8 cellular contexts compared by ENCODE assay signal in the genomic region with DNA sequence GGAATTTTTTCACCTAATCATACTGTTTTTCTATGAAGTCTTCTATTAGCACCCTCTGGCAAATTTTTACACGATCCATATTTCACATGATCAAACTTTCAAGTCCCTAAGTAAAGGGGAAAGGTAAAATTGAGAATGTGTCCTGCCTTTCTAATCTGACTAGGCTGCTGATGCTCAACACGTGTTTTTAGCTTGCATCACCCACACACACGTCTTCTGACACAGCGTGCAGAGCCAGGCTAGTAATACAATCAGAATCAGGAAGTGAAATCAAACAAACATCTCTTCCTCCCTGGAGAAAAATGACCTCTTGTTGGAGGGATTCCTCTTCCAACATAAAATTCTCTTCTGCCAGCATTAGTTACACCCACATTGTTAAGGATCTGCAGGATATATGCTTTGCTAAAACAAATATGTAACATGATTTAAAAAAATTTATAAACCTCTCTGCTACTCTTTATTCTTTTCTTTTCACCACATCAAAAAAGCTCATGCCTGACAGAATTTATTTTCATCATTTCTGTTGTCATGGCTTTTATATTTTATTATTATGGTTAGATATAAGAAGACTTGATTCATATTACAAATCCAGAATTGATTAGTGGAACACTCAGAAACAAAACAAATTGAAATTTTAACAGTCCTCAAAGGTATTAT.
DNase-seq lines count a peak whose midpoint lies in the region; ATAC-seq and TF ChIP-seq lines count a peak whose summit lies in the region.

No MANE protein-coding gene starts in this region.

- no peaks in the 10 kb centered on the region for H3K27me3 ChIP-seq in CD8-positive, alpha-beta T cell (ENCODE audit: insufficient read depth, low read length)
- H3K27me3 ChIP-seq in HCT116 (ENCODE audit: insufficient read depth, low read length): no peaks in the 10 kb centered on the region
- no peaks in the 10 kb centered on the region for H3K27me3 ChIP-seq in Panc1 (ENCODE audit: control insufficient read depth, insufficient read depth, low read length)

- peak in 4 of 7 experiments; percentile 9 to 49 (median 20) for DNase-seq in CD8-positive, alpha-beta T cell
- DNase-seq in HCT116 (ENCODE audit: low read depth, low spot score) (peak; percentile 61), Panc1 (ENCODE audit: low read depth, low spot score) (no peak), astrocyte of the hippocampus (ENCODE audit: low read depth, low spot score) (peak; percentile 60), left kidney (ENCODE audit: low read depth, low spot score) (peak; percentile 24), epidermal melanocyte (ENCODE audit: insufficient read length, low spot score) (no peak), islet precursor cell (no peak)
- DNase-seq in stimulated activated naive B cell treated with anti-CD40 and anti-IgM and Interleukin-4, amounts not matched to agents 10 μg/mL and 1 μg/mL and 100 μg/mL, for 72 hours: no peak

- no peak overlapping the region for H3K27ac ChIP-seq in CD8-positive, alpha-beta T cell (ENCODE audit: low read depth, low read length)
- H3K27ac ChIP-seq in HCT116 (ENCODE audit: low read depth, low read length): no peak overlapping the region
- H3K27ac ChIP-seq in Panc1 (ENCODE audit: low read length): peak overlapping the region; percentile 31; the same call in 1 of the 2 replicates

- BruUV-seq in HCT116 (replicated peaks; lab: Mats Ljungman, UMichigan) (TSS peak; percentile 95), Panc1 (replicated peaks; lab: Mats Ljungman, UMichigan) (no TSS peak)

- no peaks in the 10 kb centered on the region for H3K36me3 Mint-ChIP-seq in CD8-positive, alpha-beta T cell
- H3K36me3 Mint-ChIP-seq in stimulated activated naive B cell treated with anti-CD40 and anti-IgM and Interleukin-4, amounts not matched to agents 10 μg/mL and 1 μg/mL and 100 μg/mL, for 72 hours: no peaks in the 10 kb centered on the region

- RAD21 ChIA-PET in HCT116 (lab: Charles Lee; ENCODE audit: low non-redundant PET in 1 of 2, low total read pairs in 2 of 2, uncharacterized antibody in 2 of 2, unreplicated experiment in 2 of 2): interaction anchor here in 1 of 2 experiments (1.1 kb wide), 1 partner anchor 242 kb away, joined by 3 read pairs; no protein-coding TSS in a partner anchor

- H3K9me3 ChIP-seq in CD8-positive, alpha-beta T cell (ENCODE audit: low read length): no peaks in the 10 kb centered on the region
- H3K9me3 ChIP-seq in HCT116 (ENCODE audit: control insufficient read depth in 1 of 2, insufficient read depth in 1 of 2, low read depth in 1 of 2, low read length in 2 of 2) (no peaks in the 10 kb centered on the region), Panc1 (ENCODE audit: control insufficient read depth, insufficient read depth, low read depth, low read length) (no peaks in the 10 kb centered on the region)

- H3K9ac ChIP-seq in HCT116 (ENCODE audit: low read length): peak overlapping the region; percentile 30; the same call in 1 of the 2 replicates

- TF ChIP-seq CTCF in CD8-positive, alpha-beta T cell (IDR thresholded peaks at IDR 0.05): no peak
- no peak for TF ChIP-seq CTCF in HCT116 (IDR thresholded peaks at IDR 0.05 in 2 of 3, conservative IDR thresholded peaks at IDR 0.05 in 1 of 3; ENCODE audit: borderline replicate concordance in 1 of 3, insufficient read depth in 1 of 3, low read depth in 2 of 3, low read length in 2 of 3)
- no peak for TF ChIP-seq CTCF in Panc1 (IDR thresholded peaks at IDR 0.05)

- intact Hi-C loops in CD8-positive, alpha-beta T cell (cut with DNase I, micrococcal nuclease): no loop called here
- intact Hi-C loops in HCT116 (cut with micrococcal nuclease): no loop called here
- intact Hi-C loops in Panc1 (cut with micrococcal nuclease; ENCODE audit: unreplicated experiment): no loop called here

- no peaks in the 10 kb centered on the region for H4K20me1 ChIP-seq in HCT116 (ENCODE audit: insufficient read depth)

- no peak overlapping the region for H3K4me3 ChIP-seq in CD8-positive, alpha-beta T cell (ENCODE audit: low read depth, low read length)
- H3K4me3 ChIP-seq in HCT116 (replicated peaks in 1 of 2; ENCODE audit: low read depth in 1 of 2, low read length in 2 of 2) (no peak overlapping the region), Panc1 (ENCODE audit: low read depth in 2 of 2, low read length in 2 of 2) (no peak overlapping the region)

- no peaks in the 10 kb centered on the region for H3K79me2 ChIP-seq in HCT116 (ENCODE audit: insufficient read depth, low read length)

- no peaks in the 10 kb centered on the region for H3K9me2 ChIP-seq in HCT116 (ENCODE audit: insufficient read depth)

- CTCF ChIA-PET in CD8-positive, alpha-beta T cell (lab: Charles Lee): interaction anchor here (1.0 to 1.9 kb wide), 6 partner anchors 9 to 249 kb away, joined by 3 to 5 read pairs (median 4); no protein-coding TSS in a partner anchor
- CTCF ChIA-PET in HCT116 (lab: Charles Lee) (interaction anchor here (1.9 kb wide), 1 partner anchor 241 kb away, joined by 5 read pairs; no protein-coding TSS in a partner anchor), Panc1 (lab: Charles Lee) (no interaction called here)

- H3K4me1 ChIP-seq in CD8-positive, alpha-beta T cell (ENCODE audit: insufficient read depth, low read length): peaks cover 25% of the 10 kb centered on the region
- H3K4me1 ChIP-seq in HCT116 (ENCODE audit: control insufficient read depth in 1 of 2, insufficient read depth in 2 of 2, low read length in 2 of 2): peaks cover 9 to 26% of the 10 kb centered on the region in 2 experiments; a peak in 3 of 4 replicates
- no peaks in the 10 kb centered on the region; the same call in 1 of the 2 replicates for H3K4me1 ChIP-seq in Panc1 (ENCODE audit: control insufficient read depth, insufficient read depth, low read length)

- H2AFZ ChIP-seq in HCT116 (ENCODE audit: low read depth, low read length, poor library complexity, severe bottlenecking): peak overlapping the region; percentile 87

- H3K27ac Mint-ChIP-seq in CD8-positive, alpha-beta T cell: peak overlapping the region; percentile 82
- no peak overlapping the region for H3K27ac Mint-ChIP-seq in stimulated activated naive B cell treated with anti-CD40 and anti-IgM and Interleukin-4, amounts not matched to agents 10 μg/mL and 1 μg/mL and 100 μg/mL, for 72 hours

- POLR2A ChIA-PET in CD8-positive, alpha-beta T cell (lab: Charles Lee): interaction anchor here (0.8 to 2.4 kb wide), 4 partner anchors 11 to 122 kb away, joined by 3 to 9 read pairs (median 4); a partner anchor contains a TSS
- POLR2A ChIA-PET in HCT116 (lab: Charles Lee): interaction anchor here (0.7 to 1.4 kb wide), 3 partner anchors 118 to 233 kb away, joined by 3 to 4 read pairs (median 3); no protein-coding TSS in a partner anchor
- POLR2A ChIA-PET in Panc1 (lab: Charles Lee): no interaction called here

- no peak for TF ChIP-seq POLR2A in HCT116 (IDR thresholded peaks at IDR 0.05; ENCODE audit: borderline replicate concordance, extremely low read depth, insufficient read depth, insufficient read length)

- H3K4me2 ChIP-seq in HCT116 (ENCODE audit: low read length): peak overlapping the region; percentile 54

- H3K9me3 Mint-ChIP-seq in CD8-positive, alpha-beta T cell: no peaks in the 10 kb centered on the region
- H3K9me3 Mint-ChIP-seq in stimulated activated naive B cell treated with anti-CD40 and anti-IgM and Interleukin-4, amounts not matched to agents 10 μg/mL and 1 μg/mL and 100 μg/mL, for 72 hours: no peaks in the 10 kb centered on the region

- no peaks in the 10 kb centered on the region for H3K36me3 ChIP-seq in CD8-positive, alpha-beta T cell (ENCODE audit: insufficient read depth, low read length)
- H3K36me3 ChIP-seq in HCT116 (ENCODE audit: control insufficient read depth in 1 of 2, insufficient read depth in 2 of 2, low read length in 2 of 2) (no peaks in the 10 kb centered on the region), Panc1 (ENCODE audit: control insufficient read depth, insufficient read depth, low read length) (no peaks in the 10 kb centered on the region)

- H3K4me3 Mint-ChIP-seq in CD8-positive, alpha-beta T cell: peak overlapping the region; percentile 63
- no peak overlapping the region for H3K4me3 Mint-ChIP-seq in stimulated activated naive B cell treated with anti-CD40 and anti-IgM and Interleukin-4, amounts not matched to agents 10 μg/mL and 1 μg/mL and 100 μg/mL, for 72 hours

- H3K27me3 Mint-ChIP-seq in CD8-positive, alpha-beta T cell (ENCODE audit: low read depth): no peaks in the 10 kb centered on the region
- no peaks in the 10 kb centered on the region for H3K27me3 Mint-ChIP-seq in stimulated activated naive B cell treated with anti-CD40 and anti-IgM and Interleukin-4, amounts not matched to agents 10 μg/mL and 1 μg/mL and 100 μg/mL, for 72 hours

- in situ Hi-C loops in Panc1 (cut with HindIII; ENCODE audit: low pct_unique_long_range_greater_than_20kb, low sequenced_read_pairs): no loop called here

- peaks cover 44% of the 10 kb centered on the region for H3K4me1 Mint-ChIP-seq in CD8-positive, alpha-beta T cell (ENCODE audit: low read depth)
- H3K4me1 Mint-ChIP-seq in stimulated activated naive B cell treated with anti-CD40 and anti-IgM and Interleukin-4, amounts not matched to agents 10 μg/mL and 1 μg/mL and 100 μg/mL, for 72 hours: peaks cover 9 to 15% of the 10 kb centered on the region in 2 donors

- peak; percentile 77 for ATAC-seq in CD8-positive, alpha-beta T cell
- ATAC-seq in HCT116: peak; percentile 76
- ATAC-seq in Panc1: peak; percentile 75; the same call in 1 of the 2 replicates
- peak; percentile 90 to 94 for ATAC-seq in stimulated activated naive B cell treated with anti-CD40 and anti-IgM and Interleukin-4, amounts not matched to agents 10 μg/mL and 1 μg/mL and 100 μg/mL, for 72 hours (replicated peaks)

- TF ChIP-seq RAD21 in HCT116 (IDR thresholded peaks at IDR 0.05; ENCODE audit: low read depth): 0 out of 2 replicates have a peak, but pooled peaks have one; percentile 2

TF ChIP-seq in HCT116, 20 proteins besides CTCF, POLR2A, EP300 and RAD21 (continues in another document):
- 0 out of 2 replicates have a peak, but pooled peaks have one; percentile 42 for TF ChIP-seq SIN3A (IDR thresholded peaks at IDR 0.05; ENCODE audit: low read depth)
- TF ChIP-seq SP1 (IDR thresholded peaks at IDR 0.05; ENCODE audit: low read depth): peak; percentile 54
- TF ChIP-seq, protein P1, sequence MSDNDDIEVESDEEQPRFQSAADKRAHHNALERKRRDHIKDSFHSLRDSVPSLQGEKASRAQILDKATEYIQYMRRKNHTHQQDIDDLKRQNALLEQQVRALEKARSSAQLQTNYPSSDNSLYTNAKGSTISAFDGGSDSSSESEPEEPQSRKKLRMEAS (IDR thresholded peaks at IDR 0.05): peak; percentile 95
- 0 out of 2 replicates have a peak, but pooled peaks have one; percentile 25 for TF ChIP-seq JUND (IDR thresholded peaks at IDR 0.05)
- no peak for TF ChIP-seq ZFX (IDR thresholded peaks at IDR 0.05)
- TF ChIP-seq CEBPB (IDR thresholded peaks at IDR 0.05; ENCODE audit: low read depth): peak; percentile 82
- TF ChIP-seq FOSL1 (IDR thresholded peaks at IDR 0.05; ENCODE audit: low read depth): peak; percentile 37; the same call in 1 of the 2 replicates
- TF ChIP-seq CBX3 (IDR thresholded peaks at IDR 0.05; ENCODE audit: low read depth): peak; percentile 64; the same call in 1 of the 2 replicates
- TF ChIP-seq TCF7L2 (IDR thresholded peaks at IDR 0.05; ENCODE audit: borderline replicate concordance, extremely low read depth, insufficient read depth, insufficient read length): no peak
- TF ChIP-seq POLR2AphosphoS5 (IDR thresholded peaks at IDR 0.05; ENCODE audit: low read depth, low read length): peak; percentile 51
- TF ChIP-seq EZH2 (IDR thresholded peaks at IDR 0.05): no peak

Comparison
In these comparisons a context has a peak if more than half of its experiments do, and no peak if none do; other contexts are left out.
1. DNase-seq: peak in CD8-positive, alpha-beta T cell (4 of 7), HCT116 (single experiment), astrocyte of the hippocampus (single experiment) and left kidney (single experiment); none in Panc1 (single experiment), stimulated activated naive B cell treated with anti-CD40 and anti-IgM and Interleukin-4, amounts not matched to agents 10 μg/mL and 1 μg/mL and 100 μg/mL, for 72 hours (single experiment), epidermal melanocyte (single experiment) and islet precursor cell (single experiment).
2. Peak in every context shown above with its lines, with median percentiles within 50 percentile points of each other: ATAC-seq.